ENCODE assay signal across 16 cellular contexts in genomic region chr5:149584106-149584505, GRCh38. TPM values are rescaled to one million over a fixed set of nuclear protein-coding genes. Genes with fewer than 3 reads are reported as not detected.
A peak's percentile ranks its signal among the peaks of the same experiment; 100 is the strongest.
DNase-seq lines count a peak whose midpoint lies in the region; ATAC-seq, FAIRE-seq and TF ChIP-seq lines count a peak whose summit lies in the region.
"Had no signal": no experiment of that assay in that cellular context is flagged by ENCODE, and none has a peak within 500 bp of the region (broad histone marks: within the 10 kb centered on the region; RNA-seq: fewer than 3 reads in every experiment).

No MANE protein-coding gene starts in this region.

- TF ChIP-seq POLR2A in suprapubic skin (IDR thresholded peaks at IDR 0.05): no peak

- H3K9ac ChIP-seq in mucosa of stomach (ENCODE audit: low read length): peak overlapping the region; percentile 22

- TF ChIP-seq CTCF in VCaP (conservative IDR thresholded peaks at IDR 0.05) (no peak), suprapubic skin (IDR thresholded peaks at IDR 0.05) (no peak)

- 74% methylated on average over 2 of the region's 2 CpGs for WGBS in suprapubic skin

- DNase-seq in NCI-H2171 treated with DMSO at 0.1 percent for 48 hours (lab: John Stamatoyannopoulos, UW) (peak; percentile 21), NCI-H2171 (lab: John Stamatoyannopoulos, UW) (no peak), suprapubic skin (ENCODE audit: low spot score in 2 of 2) (no peak), HTR-8/SVneo (ENCODE audit: insufficient read length, low spot score) (no peak), NCI-H510A (lab: John Stamatoyannopoulos, UW) (no peak)
- DNase-seq: ACHN; activated CD8-positive, alpha-beta memory T cell treated with anti-CD3 and anti-CD28 coated beads, Interleukin-2, amount 50 U/mL, for 48 hours; activated naive CD8-positive, alpha-beta T cell treated with anti-CD3 and anti-CD28 coated beads for 36 hours; foreskin keratinocyte; kidney; NCI-H510A treated with DMSO at 0.1 percent for 48 hours; SIG-M5; trophoblast cell had no signal

- no peak for TF ChIP-seq EP300 in suprapubic skin (IDR thresholded peaks at IDR 0.05)

- no peak for ATAC-seq in GM19351 (IDR thresholded peaks at IDR 0.05; ENCODE audit: unreplicated experiment)
- ATAC-seq: foreskin keratinocyte had no signal

- no peak for FAIRE-seq in HTR-8/SVneo (lab: Jason Lieb, UNC)
- FAIRE-seq: kidney had no signal

- H3K4me1 ChIP-seq in mucosa of stomach (ENCODE audit: control insufficient read depth, insufficient read depth, low read length) (peaks cover 35% of the 10 kb centered on the region), suprapubic skin (peaks cover 62% of the 10 kb centered on the region)

- H3K9me3 ChIP-seq in mucosa of stomach (ENCODE audit: control insufficient read depth, low read length): no peaks in the 10 kb centered on the region
- H3K9me3 ChIP-seq in suprapubic skin: no peaks in the 10 kb centered on the region

- peak overlapping the region; percentile 98 for H3K27ac ChIP-seq in VCaP
- H3K27ac ChIP-seq in suprapubic skin: peak overlapping the region; percentile 93
- H3K27ac ChIP-seq: foreskin keratinocyte had no signal

- H3K36me3 ChIP-seq in mucosa of stomach (ENCODE audit: control insufficient read depth, insufficient read depth, low read length): no peaks in the 10 kb centered on the region
- no peaks in the 10 kb centered on the region for H3K36me3 ChIP-seq in suprapubic skin

- H3K27me3 ChIP-seq in mucosa of stomach (ENCODE audit: control insufficient read depth, insufficient read depth, low read length): no peaks in the 10 kb centered on the region
- H3K27me3 ChIP-seq in suprapubic skin: no peaks in the 10 kb centered on the region
- H3K27me3 ChIP-seq: foreskin keratinocyte had no signal

- H3K4me3 ChIP-seq in mucosa of stomach (ENCODE audit: low read length): no peak overlapping the region
- no peak overlapping the region for H3K4me3 ChIP-seq in suprapubic skin

RNA-seq across cellular contexts. Expression of gene ARHGEF37, which starts 2.8 kb away (rescaled TPM):
- 10 to 100 TPM; 45.4 to 75.3 (median 65.3) TPM for total RNA-seq in suprapubic skin

RNA-seq across cellular contexts. Expression of gene CSNK1A1, which starts 32.9 kb away (rescaled TPM):
- 100 to 1,000 TPM; 273 to 365 (median 320) TPM for total RNA-seq in suprapubic skin
